12 cellular contexts compared by ENCODE assay signal in the genomic region with DNA sequence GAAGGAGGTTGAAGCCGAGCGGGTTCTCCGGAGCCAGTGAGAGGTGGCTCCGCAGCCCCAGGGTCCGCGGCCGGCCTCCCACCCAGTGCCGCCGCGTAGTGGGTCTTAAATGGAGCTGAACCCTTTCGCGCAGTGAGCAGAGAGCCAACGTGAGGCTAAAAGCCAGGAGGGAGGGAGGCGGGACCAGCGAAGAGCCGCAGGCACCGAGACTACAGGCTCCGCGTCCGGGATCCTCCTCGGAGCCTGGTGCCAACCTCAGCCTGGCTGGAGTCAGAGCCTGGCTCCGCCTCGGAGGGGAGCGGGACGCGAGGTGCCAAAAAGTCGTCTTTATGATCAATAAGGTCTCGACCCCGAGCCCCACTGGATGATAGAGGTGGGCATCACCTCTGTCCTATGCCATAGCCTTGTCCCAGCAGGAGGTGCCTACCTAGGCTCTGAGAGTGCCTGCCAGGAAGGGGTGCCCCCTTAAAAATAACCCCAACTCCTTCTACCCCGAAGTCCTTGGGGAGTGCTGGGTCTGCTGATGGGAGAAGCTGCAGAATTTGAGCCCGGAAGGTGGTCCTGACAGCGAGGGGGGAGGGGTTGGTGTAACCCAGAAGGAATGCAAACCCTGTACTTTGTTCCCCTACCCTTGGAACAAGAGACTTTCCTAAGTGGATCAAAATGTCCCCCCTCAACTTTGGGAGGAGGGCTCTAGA. TPM values are rescaled to one million over a fixed set of nuclear protein-coding genes. Genes with fewer than 3 reads are reported as not detected.
DNase-seq lines count a peak whose midpoint lies in the region; ATAC-seq, FAIRE-seq and TF ChIP-seq lines count a peak whose summit lies in the region.
"Had no signal": no experiment of that assay in that cellular context is flagged by ENCODE, and none has a peak within 500 bp of the region (broad histone marks: within the 10 kb centered on the region; RNA-seq: fewer than 3 reads in every experiment).

No MANE protein-coding gene starts in this region.

- no peak overlapping the region for H2AFZ ChIP-seq in MM.1S (ENCODE audit: low read length)

- no peaks in the 10 kb centered on the region for H4K20me1 ChIP-seq in MM.1S (ENCODE audit: insufficient read depth, low read length)

- no peak for FAIRE-seq in A549 (lab: Jason Lieb, UNC)
- FAIRE-seq: endothelial cell of umbilical vein had no signal

- no peak for TF ChIP-seq RAD21 in A549 (conservative IDR thresholded peaks at IDR 0.05 in 1 of 2, IDR thresholded peaks at IDR 0.05 in 1 of 2)

- WGBS in A549 (ENCODE audit: missing lambda C conversion rate) = 17% methylated on average over 18 of the region's 32 CpGs

- H3K4me3 ChIP-seq in A549 (no peak overlapping the region; the same call in 2 of the 3 replicates), HEK293 (ENCODE audit: low read depth, low read length) (no peak overlapping the region), iPS-20b (ENCODE audit: low read length) (peak overlapping the region; percentile 67), MM.1S (ENCODE audit: low read length) (no peak overlapping the region)

- CTCF ChIA-PET in A549 (lab: Yijun Ruan, JAX) (interaction anchor here (0.7 to 0.8 kb wide), 2 partner anchors 13 to 81 kb away, joined by 3 read pairs; no protein-coding TSS in a partner anchor), HEK293 (lab: Yijun Ruan, JAX) (interaction anchor here (0.6 to 2.1 kb wide), 14 partner anchors 9 to 185 kb away, joined by 3 to 7 read pairs (median 4); no protein-coding TSS in a partner anchor)

- POLR2A ChIA-PET in A549 (lab: Yijun Ruan, JAX) = no interaction called here
- POLR2A ChIA-PET in HEK293 (lab: Yijun Ruan, JAX) = no interaction called here

- TF ChIP-seq EP300 in A549 (IDR thresholded peaks at IDR 0.05) = no peak

- no peak for TF ChIP-seq POLR2A in A549 (IDR thresholded peaks at IDR 0.05; ENCODE audit: low read length)

- H3K79me2 ChIP-seq in MM.1S (ENCODE audit: low read length) = no peaks in the 10 kb centered on the region

- H3K27ac ChIP-seq in A549 (no peak overlapping the region), HEK293 (ENCODE audit: extremely low read depth, low read depth, low read length) (no peak overlapping the region), iPS-20b (ENCODE audit: low read length) (no peak overlapping the region), MM.1S (ENCODE audit: low read length) (no peak overlapping the region)

- H3K27me3 ChIP-seq in iPS-20b (ENCODE audit: insufficient read depth, low read length) (peaks cover 90% of the 10 kb centered on the region), MM.1S (replicated peaks; ENCODE audit: insufficient read depth, low read length) (peaks cover 84% of the 10 kb centered on the region)

- H3K4me1 ChIP-seq in A549 = peaks cover 11% of the 10 kb centered on the region; the same call in 1 of the 3 replicates
- no peaks in the 10 kb centered on the region; the same call in 1 of the 2 replicates for H3K4me1 ChIP-seq in HEK293 (ENCODE audit: control insufficient read depth, insufficient read depth, low read length)
- peaks cover 14% of the 10 kb centered on the region for H3K4me1 ChIP-seq in iPS-20b (ENCODE audit: insufficient read depth, low read length)
- H3K4me1 ChIP-seq in MM.1S (ENCODE audit: low read length) = no peaks in the 10 kb centered on the region

- TF ChIP-seq CTCF in A549 (IDR thresholded peaks at IDR 0.05) (no peak), HEK293 (tag by site-specific recombination; IDR thresholded peaks at IDR 0.05) (no peak), MM.1S (IDR thresholded peaks at IDR 0.05; ENCODE audit: low read length) (no peak)

- no peaks in the 10 kb centered on the region for H3F3A ChIP-seq in MM.1S (ENCODE audit: insufficient read depth, low read length)

- H3K9me3 ChIP-seq in A549 (no peaks in the 10 kb centered on the region), HEK293 (ENCODE audit: control insufficient read depth, insufficient read depth, low read depth, low read length) (no peaks in the 10 kb centered on the region), iPS-20b (ENCODE audit: insufficient read depth, low read depth, low read length) (no peaks in the 10 kb centered on the region), MM.1S (replicated peaks; ENCODE audit: insufficient read depth, low read length) (no peaks in the 10 kb centered on the region)

- ATAC-seq in A549 (peak; percentile 41 to 45; a peak in 4 of 6 replicates), HG02852 (IDR thresholded peaks at IDR 0.05; ENCODE audit: unreplicated experiment) (no peak)

- H3K36me3 ChIP-seq in HEK293 (ENCODE audit: control insufficient read depth in 2 of 2, insufficient read depth in 1 of 2, low read length in 2 of 2) (no peaks in the 10 kb centered on the region), iPS-20b (ENCODE audit: insufficient read depth, low read depth, low read length) (no peaks in the 10 kb centered on the region), MM.1S (replicated peaks; ENCODE audit: insufficient read depth, low read length) (no peaks in the 10 kb centered on the region)

- no peaks in the 10 kb centered on the region for H3K9me2 ChIP-seq in MM.1S (replicated peaks; ENCODE audit: insufficient read depth, low read length)

- H3K4me2 ChIP-seq in A549 (peak overlapping the region; percentile 84), MM.1S (ENCODE audit: low read depth, low read length) (no peak overlapping the region)

- H3K9ac ChIP-seq in iPS-20b (ENCODE audit: low read depth, low read length) = no peak overlapping the region; the same call in 1 of the 2 replicates
- H3K9ac ChIP-seq in MM.1S (ENCODE audit: low read length) = no peak overlapping the region

- DNase-seq in A549 (ENCODE audit: low read depth in 1 of 2, low spot score in 1 of 2) (no peak), SHP77 (lab: John Stamatoyannopoulos, UW) (peak; percentile 27 to 61), T-helper 2 cell (no peak), kidney tubule cell (ENCODE audit: low spot score) (no peak), MM.1S (no peak)
- DNase-seq: activated CD4-positive, alpha-beta T cell treated with anti-CD3 and anti-CD28 coated beads for 4 hours; activated naive CD8-positive, alpha-beta T cell treated with anti-CD3 and anti-CD28 coated beads for 36 hours had no signal

TF ChIP-seq in A549, 52 proteins besides CTCF, POLR2A, EP300 and RAD21:
- TF ChIP-seq CBX8 (IDR thresholded peaks at IDR 0.05) (no peak), MAZ (IDR thresholded peaks at IDR 0.05; ENCODE audit: borderline replicate concordance, low read depth, low read length) (no peak), FOSL2 (IDR thresholded peaks at IDR 0.05) (no peak), FOSL2 (CRISPR knock-in tag; IDR thresholded peaks at IDR 0.05) (no peak)

TF ChIP-seq in HEK293, 187 proteins besides CTCF, POLR2A, EP300 and RAD21 (continues in another document):
- no peak for TF ChIP-seq PRDM4 (tag by site-specific recombination; IDR thresholded peaks at IDR 0.05)
- no peak for TF ChIP-seq ZNF768 (tag by site-specific recombination; IDR thresholded peaks at IDR 0.05)
- no peak for TF ChIP-seq ZNF521 (tag by site-specific recombination; IDR thresholded peaks at IDR 0.05)
- no peak for TF ChIP-seq ZNF2 (tag by site-specific recombination; IDR thresholded peaks at IDR 0.05)
- no peak for TF ChIP-seq KLF1 (tag by site-specific recombination; IDR thresholded peaks at IDR 0.05)
- TF ChIP-seq ZBTB17 (tag by site-specific recombination; IDR thresholded peaks at IDR 0.05) = peak; percentile 25
- TF ChIP-seq GLIS2 (tag by site-specific recombination; IDR thresholded peaks at IDR 0.05) = peak; percentile 18
- no peak for TF ChIP-seq ZNF324 (tag by site-specific recombination; IDR thresholded peaks at IDR 0.05)
- peak; percentile 4; the same call in 1 of the 2 replicates for TF ChIP-seq ZBTB8A (tag by site-specific recombination; IDR thresholded peaks at IDR 0.05)
- TF ChIP-seq ZNF202 (tag by site-specific recombination; IDR thresholded peaks at IDR 0.05; ENCODE audit: borderline replicate concordance) = no peak
- TF ChIP-seq ZNF211 (tag by site-specific recombination; IDR thresholded peaks at IDR 0.05; ENCODE audit: low read depth) = no peak
- peak; percentile 16; the same call in 1 of the 2 replicates for TF ChIP-seq ZBTB20 (tag by site-specific recombination; IDR thresholded peaks at IDR 0.05)
- TF ChIP-seq, protein P1, sequence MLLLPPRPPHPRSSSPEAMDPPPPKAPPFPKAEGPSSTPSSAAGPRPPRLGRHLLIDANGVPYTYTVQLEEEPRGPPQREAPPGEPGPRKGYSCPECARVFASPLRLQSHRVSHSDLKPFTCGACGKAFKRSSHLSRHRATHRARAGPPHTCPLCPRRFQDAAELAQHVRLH (tag by site-specific recombination; IDR thresholded peaks at IDR 0.05) = no peak
- TF ChIP-seq ZNF155 (tag by site-specific recombination; IDR thresholded peaks at IDR 0.05) = no peak
- no peak for TF ChIP-seq REPIN1 (tag by site-specific recombination; IDR thresholded peaks at IDR 0.05; ENCODE audit: low read depth)
- no peak for TF ChIP-seq GFI1B (tag by site-specific recombination; IDR thresholded peaks at IDR 0.05)
- no peak for TF ChIP-seq ZNF830 (tag by site-specific recombination; IDR thresholded peaks at IDR 0.05; ENCODE audit: low read depth)
- peak; percentile 12; the same call in 1 of the 2 replicates for TF ChIP-seq ZNF76 (tag by site-specific recombination; IDR thresholded peaks at IDR 0.05; ENCODE audit: borderline replicate concordance, low read depth)

RNA-seq across cellular contexts. Expression of gene IGSF21, which starts 1.6 kb away (rescaled TPM):
- polyA plus RNA-seq in A549 (2011; rRNA removed) (not detected in 2 replicates), A549 (2017; fragmentation: RNase III; extraction: RNeasy Plus Mini Kit Qiagen cat#74134 plus additional on column Dnase treatment) (not detected in 3 replicates)
- not detected in 2 replicates for polyA plus RNA-seq in A549 (2012; cell fraction: cytosol; rRNA removed)
- polyA plus RNA-seq in A549 (2012; cell fraction: nucleus; rRNA removed) = not detected in 2 replicates
- not detected in 2 replicates for polyA minus RNA-seq in A549 (2011; rRNA and poly(A)+ RNA removed)
- polyA plus RNA-seq: CD14-positive monocyte, endothelial cell of umbilical vein had no signal

Comparison
In these comparisons a context has a peak if more than half of its experiments do, and no peak if none do; other contexts are left out.
1. DNase-seq: peak in SHP77 (2 of 2); none in A549 (0 of 2), T-helper 2 cell (0 of 5), kidney tubule cell (single experiment) and MM.1S (single experiment).